ENCODE assay signal across 8 cellular contexts in the genomic region with DNA sequence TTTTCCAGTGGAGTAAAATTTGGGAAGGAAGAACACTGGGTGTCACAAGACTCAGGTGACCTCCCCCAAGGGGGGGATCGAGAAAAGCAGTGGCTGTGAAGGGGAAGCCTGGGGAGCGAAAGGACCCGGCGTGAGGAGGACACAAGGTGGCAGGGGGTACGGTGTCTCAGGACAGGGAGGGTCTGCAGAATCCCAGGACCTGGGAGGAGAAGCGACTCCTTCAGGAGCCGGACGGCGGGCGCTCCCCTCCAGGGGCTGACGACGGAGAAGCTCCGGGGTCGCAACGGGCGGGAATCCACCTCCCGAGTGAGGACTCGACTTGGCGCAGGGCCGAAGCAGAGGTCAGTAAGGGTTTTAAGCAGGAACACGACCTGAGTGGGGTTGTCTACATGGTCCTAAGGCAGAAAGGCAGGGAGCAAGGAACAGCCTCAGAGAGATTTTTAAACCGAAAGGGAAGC. TPM values are rescaled to one million over a fixed set of nuclear protein-coding genes. Genes with fewer than 3 reads are reported as not detected.
DNase-seq lines count a peak whose midpoint lies in the region; ATAC-seq and TF ChIP-seq lines count a peak whose summit lies in the region.

No MANE protein-coding gene starts in this region.

- ATAC-seq in GM19463 (IDR thresholded peaks at IDR 0.05; ENCODE audit: unreplicated experiment), result peak; percentile 21
- no peak for ATAC-seq in lung (ENCODE audit: insufficient read depth, low FRiP score)

- H3K9me3 ChIP-seq in BE2C (no peaks in the 10 kb centered on the region), OCI-LY1 (ENCODE audit: low read length) (no peaks in the 10 kb centered on the region), lung (ENCODE audit: control insufficient read depth in 2 of 2, insufficient read depth in 1 of 2, low read length in 1 of 2) (no peaks in the 10 kb centered on the region), tibial artery (no peaks in the 10 kb centered on the region)

- H3K79me2 ChIP-seq in OCI-LY1 (ENCODE audit: insufficient read depth, low read length), result no peaks in the 10 kb centered on the region

- H3F3A ChIP-seq in OCI-LY1 (ENCODE audit: insufficient read depth, low read length), result no peaks in the 10 kb centered on the region

- H3K36me3 ChIP-seq in BE2C, result no peaks in the 10 kb centered on the region
- peaks cover 37% of the 10 kb centered on the region for H3K36me3 ChIP-seq in OCI-LY1 (ENCODE audit: insufficient read depth, low read length)
- H3K36me3 ChIP-seq in lung (ENCODE audit: control insufficient read depth in 2 of 2, insufficient read depth in 2 of 2, low read length in 2 of 2), result peaks cover 3 to 8% of the 10 kb centered on the region in 2 donors
- H3K36me3 ChIP-seq in tibial artery, result peaks cover 18 to 26% (median 23%) of the 10 kb centered on the region in 3 donors

- TF ChIP-seq CTCF in BE2C (IDR thresholded peaks at IDR 0.05; ENCODE audit: low read depth, low read length) (no peak), OCI-LY1 (IDR thresholded peaks at IDR 0.05; ENCODE audit: low read length) (no peak), lung (IDR thresholded peaks at IDR 0.05; ENCODE audit: control extremely low read depth, extremely low read depth) (no peak), tibial artery (IDR thresholded peaks at IDR 0.05) (no peak)

- H3K27ac ChIP-seq in OCI-LY1 (ENCODE audit: low read depth, low read length, poor library complexity, severe bottlenecking) (peak overlapping the region; percentile 51), lung (ENCODE audit: low read depth in 1 of 2, low read length in 1 of 2) (peak overlapping the region; percentile 63 to 89), tibial artery (peak overlapping the region; percentile 89 to 93)

- peak overlapping the region; percentile 92 for H3K9ac ChIP-seq in OCI-LY1 (ENCODE audit: low read length)

- 0% methylated on average over 22 of the region's 22 CpGs for WGBS in lung, 2 donors

- no peaks in the 10 kb centered on the region for H4K20me1 ChIP-seq in OCI-LY1 (ENCODE audit: insufficient read depth, low read length)

- no peaks in the 10 kb centered on the region for H3K4me1 ChIP-seq in BE2C
- peaks cover 17% of the 10 kb centered on the region for H3K4me1 ChIP-seq in OCI-LY1 (ENCODE audit: insufficient read depth, low read length, severe bottlenecking)
- H3K4me1 ChIP-seq in lung (ENCODE audit: control insufficient read depth in 2 of 2, insufficient read depth in 2 of 2, low read length in 2 of 2), result peaks cover 4 to 9% of the 10 kb centered on the region in 2 donors
- H3K4me1 ChIP-seq in tibial artery, result peaks cover 6 to 17% (median 11%) of the 10 kb centered on the region in 4 donors

- H3K4me3 ChIP-seq in BE2C (ENCODE audit: low read depth, low read length) (peak overlapping the region; percentile 91), OCI-LY1 (ENCODE audit: low read depth, low read length, poor library complexity, severe bottlenecking) (peak overlapping the region; percentile 91), lung (peak overlapping the region; percentile 88), tibial artery (peak overlapping the region; percentile 89 to 90)

- peak overlapping the region; percentile 48; the same call in 1 of the 2 replicates for H2AFZ ChIP-seq in OCI-LY1 (ENCODE audit: low read length)

- no peaks in the 10 kb centered on the region for H3K9me2 ChIP-seq in OCI-LY1 (ENCODE audit: low read depth, low read length)

- DNase-seq in BE2C (peak; percentile 23), dermis blood vessel endothelial cell (peak; percentile 26), lung (ENCODE audit: low spot score) (no peak), tibial artery (peak in 1 of 2 donors; percentile 66), NCI-H446 treated with DMSO at 0.1 percent for 48 hours (lab: John Stamatoyannopoulos, UW) (no peak), NCI-H226 (no peak)

- intact Hi-C loops in tibial artery (cut with DNase I; ENCODE audit: low total_unique reads), result loop anchor here (1.0 to 10.0 kb wide), 2 partner anchors 32 to 64 kb away; a partner anchor contains a TSS

- H3K27me3 ChIP-seq in BE2C (no peaks in the 10 kb centered on the region), OCI-LY1 (ENCODE audit: insufficient read depth, low read length) (no peaks in the 10 kb centered on the region), lung (ENCODE audit: control insufficient read depth, insufficient read depth) (no peaks in the 10 kb centered on the region), tibial artery (no peaks in the 10 kb centered on the region)

- H3K4me2 ChIP-seq in OCI-LY1 (ENCODE audit: low read length), result peak overlapping the region; percentile 89

RNA-seq across cellular contexts. Expression of a gene that starts 0.5 kb away (rescaled TPM):
- 2.4 TPM for polyA plus RNA-seq in BE2C (2012; ENCODE audit: insufficient read depth, insufficient read length, low read depth)
- total RNA-seq in dermis blood vessel endothelial cell (10.2 and 10.7 TPM in 2 replicates), lung (10 to 100 TPM; 15.1 to 20.6 TPM)
- polyA plus RNA-seq in lung, result 1 to 10 TPM; 3.0 to 4.3 TPM

RNA-seq across cellular contexts. Expression of a gene that starts 19.0 kb away (rescaled TPM):
- polyA plus RNA-seq in BE2C (2012; ENCODE audit: insufficient read depth, insufficient read length, low read depth), result 714 TPM
- 154 and 363 TPM in 2 replicates for total RNA-seq in dermis blood vessel endothelial cell
- 100 to 1,000 TPM; 201 to 250 TPM for total RNA-seq in lung
- polyA plus RNA-seq in lung, result 100 to 1,000 TPM; 117 to 138 TPM

RNA-seq across cellular contexts. Expression of a gene that starts 31.2 kb away (rescaled TPM):
- 6.9 TPM for polyA plus RNA-seq in BE2C (2012; ENCODE audit: insufficient read depth, insufficient read length, low read depth)
- 8.5 and 9.2 TPM in 2 replicates for total RNA-seq in dermis blood vessel endothelial cell
- 10 to 100 TPM in 1 of 2 donors, 1 to 10 TPM in 1; 7.2 to 18.0 TPM for total RNA-seq in lung
- 1 to 10 TPM; 2.6 to 3.3 TPM for polyA plus RNA-seq in lung

Comparison
In these comparisons a context has a peak if more than half of its experiments do, and no peak if none do; other contexts are left out.
1. DNase-seq: peak in BE2C (single experiment) and dermis blood vessel endothelial cell (single experiment); none in lung (single experiment), NCI-H446 treated with DMSO at 0.1 percent for 48 hours (single experiment) and NCI-H226 (single experiment).
2. Peak in every context shown above with its lines, with median percentiles within 50 percentile points of each other: H3K4me3 ChIP-seq and H3K27ac ChIP-seq.